17 cellular contexts compared by ENCODE assay signal in the genomic region with DNA sequence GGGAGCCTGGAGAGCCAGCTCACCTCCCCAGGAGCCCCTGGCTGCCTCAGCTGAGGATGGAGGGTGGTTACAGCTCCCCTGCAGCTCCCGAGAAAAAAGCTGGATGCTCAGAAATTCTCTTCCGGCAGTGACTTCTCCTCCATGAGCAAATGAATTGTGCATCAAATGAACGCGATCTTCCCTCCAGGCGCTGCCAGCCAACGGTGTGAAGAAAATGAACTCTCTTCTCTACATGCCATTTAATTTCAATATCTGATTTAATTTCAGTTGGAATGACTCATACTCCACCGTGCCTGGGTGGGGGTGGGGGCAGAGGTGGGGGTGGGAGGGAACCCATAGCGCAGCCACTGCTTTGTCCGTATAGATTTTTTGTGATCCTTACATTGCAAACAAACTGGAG. TPM values are rescaled to one million over a fixed set of nuclear protein-coding genes. Genes with fewer than 3 reads are reported as not detected.
"Had no signal": no experiment of that assay in that cellular context is flagged by ENCODE, and none has a peak within 500 bp of the region (broad histone marks: within the 10 kb centered on the region; RNA-seq: fewer than 3 reads in every experiment).

No MANE protein-coding gene starts in this region.

- DNase-seq: KBM-7, MV-4-11, NCI-H1048, NCI-H1105, NCI-H1417, NCI-H1436 treated with DMSO at 0.1 percent for 48 hours, NCI-H1694, NCI-H187 treated with DMSO at 0.1 percent for 48 hours, NCI-H2029 treated with DMSO at 0.1 percent for 48 hours, NCI-H2171 treated with DMSO at 0.1 percent for 48 hours, NCI-H345, NCI-H446 treated with DMSO at 0.1 percent for 48 hours, NCI-H510A treated with DMSO at 0.1 percent for 48 hours, NCI-H526, RPMI8226, SHP77 had no signal

RNA-seq across cellular contexts. Expression of a gene that starts 14.4 kb away (rescaled TPM):
- total RNA-seq: LHCN-M2 had no signal
